In genomic region chr5:133015466-133015865, GRCh38 we compare ENCODE assay signal across 13 cellular contexts. TPM values are rescaled to one million over a fixed set of nuclear protein-coding genes. Genes with fewer than 3 reads are reported as not detected.
DNase-seq lines count a peak whose midpoint lies in the region; ATAC-seq and TF ChIP-seq lines count a peak whose summit lies in the region.
"Had no signal": no experiment of that assay in that cellular context is flagged by ENCODE, and none has a peak within 500 bp of the region (broad histone marks: within the 10 kb centered on the region; RNA-seq: fewer than 3 reads in every experiment).

No MANE protein-coding gene starts in this region.

- TSS peak; percentile 13 for BruUV-seq in OCI-LY7 (replicated peaks; lab: Mats Ljungman, UMichigan)

- H3K4me1 ChIP-seq in OCI-LY7 (ENCODE audit: insufficient read depth, low read length, poor library complexity, severe bottlenecking) (no peaks in the 10 kb centered on the region), suprapubic skin (no peaks in the 10 kb centered on the region)
- no peaks in the 10 kb centered on the region for H3K4me1 ChIP-seq in CD8-positive, alpha-beta T cell (ENCODE audit: insufficient read depth, low read length)
- H3K4me1 ChIP-seq: BLaER1 treated with 17β-estradiol and CSF1 and Interleukin-3, amounts not matched to agents 10 nM and 100 nM had no signal

- no peak overlapping the region for H3K4me3 Mint-ChIP-seq in CD8-positive, alpha-beta T cell
- H3K4me3 Mint-ChIP-seq: CD4-positive, CD25-positive, alpha-beta regulatory T cell had no signal

- peaks cover 45% of the 10 kb centered on the region for H3K36me3 Mint-ChIP-seq in CD8-positive, alpha-beta T cell

- TF ChIP-seq POLR2A in suprapubic skin (IDR thresholded peaks at IDR 0.05): no peak

- H3K9me3 ChIP-seq in OCI-LY7 (ENCODE audit: low read length) (no peaks in the 10 kb centered on the region), suprapubic skin (no peaks in the 10 kb centered on the region)
- H3K9me3 ChIP-seq in CD8-positive, alpha-beta T cell (ENCODE audit: low read length): no peaks in the 10 kb centered on the region

- peaks cover 54% of the 10 kb centered on the region for H3K79me2 ChIP-seq in OCI-LY7 (ENCODE audit: insufficient read depth, low read depth, low read length)

- intact Hi-C loops in OCI-LY7 (cut with micrococcal nuclease; ENCODE audit: unreplicated experiment): no loop called here
- intact Hi-C loops in CD8-positive, alpha-beta T cell (cut with DNase I, micrococcal nuclease): no loop called here

- DNase-seq in AG20443 (ENCODE audit: low spot score) (peak; percentile 53), OCI-LY7 (ENCODE audit: low spot score) (no peak), fibroblast of peridontal ligament (ENCODE audit: extremely low read depth) (peak; percentile 62), suprapubic skin (ENCODE audit: low spot score in 2 of 2) (no peak), activated T-cell treated with anti-CD3 and anti-CD28 coated beads for 4 hours (no peak)
- DNase-seq in CD8-positive, alpha-beta T cell: no peak
- DNase-seq: Calu3; CD4-positive, CD25-positive, alpha-beta regulatory T cell; DMS 273 treated with DMSO at 0.1 percent for 48 hours; H7; KBM-7 had no signal

- POLR2A ChIA-PET in OCI-LY7 (lab: Charles Lee): interaction anchor here (0.7 to 1.0 kb wide), 2 partner anchors 10 to 26 kb away, joined by 3 to 8 read pairs; no protein-coding TSS in a partner anchor
- POLR2A ChIA-PET in CD8-positive, alpha-beta T cell (lab: Charles Lee): interaction anchor here (0.9 kb wide), 1 partner anchor 8 kb away, joined by 6 read pairs; no protein-coding TSS in a partner anchor

- no peaks in the 10 kb centered on the region for H3K9me2 ChIP-seq in OCI-LY7 (ENCODE audit: insufficient read depth, low read length)

- peaks cover 69% of the 10 kb centered on the region for H3K36me3 ChIP-seq in OCI-LY7 (ENCODE audit: insufficient read depth, low read length)
- peaks cover 30% of the 10 kb centered on the region for H3K36me3 ChIP-seq in suprapubic skin
- peaks cover 8% of the 10 kb centered on the region for H3K36me3 ChIP-seq in CD8-positive, alpha-beta T cell (ENCODE audit: insufficient read depth, low read length)

- ATAC-seq in GM21381 (IDR thresholded peaks at IDR 0.05; ENCODE audit: unreplicated experiment): no peak
- no peak for ATAC-seq in CD8-positive, alpha-beta T cell

- no peak for TF ChIP-seq EP300 in suprapubic skin (IDR thresholded peaks at IDR 0.05)

- no peaks in the 10 kb centered on the region for H3K27me3 ChIP-seq in suprapubic skin
- H3K27me3 ChIP-seq in CD8-positive, alpha-beta T cell (ENCODE audit: insufficient read depth, low read length): no peaks in the 10 kb centered on the region
- H3K27me3 ChIP-seq: BLaER1 treated with 17β-estradiol and CSF1 and Interleukin-3, amounts not matched to agents 10 nM and 100 nM had no signal

- CTCF ChIA-PET in OCI-LY7 (lab: Charles Lee; ENCODE audit: unreplicated experiment): no interaction called here
- CTCF ChIA-PET in CD8-positive, alpha-beta T cell (lab: Charles Lee): no interaction called here

- H3K4me1 Mint-ChIP-seq in CD8-positive, alpha-beta T cell (ENCODE audit: low read depth): no peaks in the 10 kb centered on the region

- TF ChIP-seq CTCF in OCI-LY7 (conservative IDR thresholded peaks at IDR 0.05; ENCODE audit: low read length) (no peak), suprapubic skin (IDR thresholded peaks at IDR 0.05) (no peak)
- TF ChIP-seq CTCF in CD8-positive, alpha-beta T cell (IDR thresholded peaks at IDR 0.05): no peak

- H3K27ac ChIP-seq in OCI-LY7 (ENCODE audit: low read depth, low read length, poor library complexity, severe bottlenecking) (no peak overlapping the region), suprapubic skin (no peak overlapping the region)
- H3K27ac ChIP-seq in CD8-positive, alpha-beta T cell (ENCODE audit: low read depth, low read length): no peak overlapping the region
- H3K27ac ChIP-seq: BLaER1 treated with 17β-estradiol and CSF1 and Interleukin-3, amounts not matched to agents 10 nM and 100 nM had no signal

- H2AFZ ChIP-seq in OCI-LY7 (ENCODE audit: low read length): no peak overlapping the region

- H3K27me3 Mint-ChIP-seq in CD8-positive, alpha-beta T cell (ENCODE audit: low read depth): no peaks in the 10 kb centered on the region
- H3K27me3 Mint-ChIP-seq: CD4-positive, CD25-positive, alpha-beta regulatory T cell had no signal

- 72% methylated on average over 1 of the region's 1 CpG for WGBS in suprapubic skin

- no peaks in the 10 kb centered on the region for H4K20me1 ChIP-seq in OCI-LY7 (ENCODE audit: insufficient read depth, low read length)

- no peak overlapping the region for H3K4me3 ChIP-seq in OCI-LY7 (ENCODE audit: low read depth, low read length, poor library complexity, severe bottlenecking)
- no peak overlapping the region for H3K4me3 ChIP-seq in suprapubic skin
- H3K4me3 ChIP-seq in CD8-positive, alpha-beta T cell (ENCODE audit: low read depth, low read length): no peak overlapping the region
- H3K4me3 ChIP-seq: BLaER1 treated with 17β-estradiol and CSF1 and Interleukin-3, amounts not matched to agents 10 nM and 100 nM had no signal

- H3K4me2 ChIP-seq in OCI-LY7 (ENCODE audit: low read length): no peak overlapping the region
- H3K4me2 ChIP-seq: BLaER1 treated with 17β-estradiol and CSF1 and Interleukin-3, amounts not matched to agents 10 nM and 100 nM had no signal

- H3K27ac Mint-ChIP-seq in CD8-positive, alpha-beta T cell: no peak overlapping the region
- H3K27ac Mint-ChIP-seq: CD4-positive, CD25-positive, alpha-beta regulatory T cell had no signal

- H3K9me3 Mint-ChIP-seq in CD8-positive, alpha-beta T cell: no peaks in the 10 kb centered on the region
- H3K9me3 Mint-ChIP-seq: CD4-positive, CD25-positive, alpha-beta regulatory T cell had no signal

RNA-seq across cellular contexts. Expression of gene ZCCHC10, which starts 10.9 kb away (rescaled TPM):
- 26.9 and 27.2 TPM in 2 replicates for total RNA-seq in OCI-LY7 (2014; rRNA removed; shearing (Covaris generic))
- total RNA-seq in OCI-LY7 (2022) (45.2 and 45.4 TPM in 2 replicates), suprapubic skin (10 to 100 TPM; 10.1 to 22.0 (median 19.1) TPM)
- total RNA-seq in CD8-positive, alpha-beta T cell: 10 to 100 TPM; 22.3 to 22.7 TPM

RNA-seq across cellular contexts. Expression of gene HSPA4, which starts 36.3 kb away (rescaled TPM):
- total RNA-seq in OCI-LY7 (2014; rRNA removed; shearing (Covaris generic)): 65.4 and 86.6 TPM in 2 replicates
- total RNA-seq in OCI-LY7 (2022) (190 and 226 TPM in 2 replicates), suprapubic skin (10 to 100 TPM; 38.0 to 50.2 (median 47.3) TPM)
- 10 to 100 TPM; 24.4 to 29.7 TPM for total RNA-seq in CD8-positive, alpha-beta T cell

RNA-seq across cellular contexts. Expression of gene AFF4, which starts 52.0 kb away (rescaled TPM):
- total RNA-seq in OCI-LY7 (2014; rRNA removed; shearing (Covaris generic)): 19.6 and 21.6 TPM in 2 replicates
- 42.4 and 45.7 TPM in 2 replicates for total RNA-seq in OCI-LY7 (2022)
- 100 to 1,000 TPM in 1 of 4 donors, 10 to 100 TPM in 3; 55.8 to 107 (median 71.7) TPM for total RNA-seq in suprapubic skin
- total RNA-seq in CD8-positive, alpha-beta T cell: 100 to 1,000 TPM in 1 of 2 experiments, 10 to 100 TPM in 1; 98.0 to 104 TPM

Comparison
In these comparisons a context has a peak if more than half of its experiments do, and no peak if none do; other contexts are left out.
1. DNase-seq: peak in AG20443 (single experiment) and fibroblast of peridontal ligament (single experiment); none in OCI-LY7 (single experiment), suprapubic skin (0 of 2), activated T-cell treated with anti-CD3 and anti-CD28 coated beads for 4 hours (single experiment) and CD8-positive, alpha-beta T cell (0 of 7).